In genomic region chr1:48530727-48531351, GRCh38 we compare ENCODE assay signal across 8 cellular contexts. TPM values are rescaled to one million over a fixed set of nuclear protein-coding genes. Genes with fewer than 3 reads are reported as not detected.
A peak's percentile ranks its signal among the peaks of the same experiment; 100 is the strongest.
DNase-seq lines count a peak whose midpoint lies in the region; ATAC-seq, FAIRE-seq and TF ChIP-seq lines count a peak whose summit lies in the region.

No MANE protein-coding gene starts in this region.

- H3K36me3 Mint-ChIP-seq in natural killer cell = no peaks in the 10 kb centered on the region
- no peaks in the 10 kb centered on the region for H3K36me3 Mint-ChIP-seq in natural killer cell treated with Interleukin-12 subunit alpha and Interleukin-12 subunit beta and Interleukin-15 and Interleukin-18, amount 100 ng/mL, for 72 hours
- H3K36me3 Mint-ChIP-seq in activated CD4-positive, alpha-beta memory T cell treated with anti-CD3 and anti-CD28 coated beads, Interleukin-2, amount 10 ng/mL, durations not matched to agents 7 days and 5 days (ENCODE audit: low read depth) = no peaks in the 10 kb centered on the region

- no peak for FAIRE-seq in small intestine (lab: Jason Lieb, UNC)

- no peak overlapping the region for H3K27ac Mint-ChIP-seq in natural killer cell
- H3K27ac Mint-ChIP-seq in natural killer cell treated with Interleukin-12 subunit alpha and Interleukin-12 subunit beta and Interleukin-15 and Interleukin-18, amount 100 ng/mL, for 72 hours = no peak overlapping the region
- no peak overlapping the region for H3K27ac Mint-ChIP-seq in activated CD4-positive, alpha-beta memory T cell treated with anti-CD3 and anti-CD28 coated beads, Interleukin-2, amount 10 ng/mL, durations not matched to agents 7 days and 5 days

- H3K27ac ChIP-seq in heart right ventricle (no peak overlapping the region), small intestine (ENCODE audit: low read depth in 1 of 2, low read length in 1 of 2) (no peak overlapping the region)

- TF ChIP-seq CTCF in natural killer cell (IDR thresholded peaks at IDR 0.05) (peak; percentile 22), heart right ventricle (IDR thresholded peaks at IDR 0.05) (peak in 6 of 9 donors; percentile 32 to 61 (median 42))

- H3K4me3 Mint-ChIP-seq in natural killer cell = no peak overlapping the region
- no peak overlapping the region for H3K4me3 Mint-ChIP-seq in natural killer cell treated with Interleukin-12 subunit alpha and Interleukin-12 subunit beta and Interleukin-15 and Interleukin-18, amount 100 ng/mL, for 72 hours
- no peak overlapping the region for H3K4me3 Mint-ChIP-seq in activated CD4-positive, alpha-beta memory T cell treated with anti-CD3 and anti-CD28 coated beads, Interleukin-2, amount 10 ng/mL, durations not matched to agents 7 days and 5 days

- 0 to 3% methylated on average over 2 of the region's 2 CpGs for whole genome bisulfite sequencing in heart right ventricle, 2 donors
- 0 to 3% (median 0%) methylated on average over 2 of the region's 2 CpGs for WGBS in small intestine, 3 donors

- H3K9me3 ChIP-seq in heart right ventricle (no peaks in the 10 kb centered on the region), small intestine (ENCODE audit: control insufficient read depth, low read depth) (no peaks in the 10 kb centered on the region)

- H3K36me3 ChIP-seq in heart right ventricle (no peaks in the 10 kb centered on the region), small intestine (ENCODE audit: control insufficient read depth in 2 of 2, insufficient read depth in 2 of 2, low read length in 2 of 2) (no peaks in the 10 kb centered on the region)

- H3K4me1 Mint-ChIP-seq in natural killer cell = no peaks in the 10 kb centered on the region
- H3K4me1 Mint-ChIP-seq in natural killer cell treated with Interleukin-12 subunit alpha and Interleukin-12 subunit beta and Interleukin-15 and Interleukin-18, amount 100 ng/mL, for 72 hours (ENCODE audit: low read depth in 2 of 2) = no peaks in the 10 kb centered on the region
- no peaks in the 10 kb centered on the region for H3K4me1 Mint-ChIP-seq in activated CD4-positive, alpha-beta memory T cell treated with anti-CD3 and anti-CD28 coated beads, Interleukin-2, amount 10 ng/mL, durations not matched to agents 7 days and 5 days

- H3K4me3 ChIP-seq in heart right ventricle (no peak overlapping the region), small intestine (ENCODE audit: low read depth in 1 of 2, low read length in 2 of 2) (no peak overlapping the region)

- H3K4me1 ChIP-seq in heart right ventricle (peaks cover 0 to 9% (median 0%) of the 10 kb centered on the region in 9 donors), small intestine (ENCODE audit: control insufficient read depth in 2 of 2, insufficient read depth in 1 of 2, low read depth in 1 of 2, low read length in 1 of 2) (peaks cover 0 to 3% of the 10 kb centered on the region in 2 donors)

- H3K9me3 Mint-ChIP-seq in natural killer cell = no peaks in the 10 kb centered on the region
- H3K9me3 Mint-ChIP-seq in natural killer cell treated with Interleukin-12 subunit alpha and Interleukin-12 subunit beta and Interleukin-15 and Interleukin-18, amount 100 ng/mL, for 72 hours = peaks cover 2% of the 10 kb centered on the region
- no peaks in the 10 kb centered on the region for H3K9me3 Mint-ChIP-seq in activated CD4-positive, alpha-beta memory T cell treated with anti-CD3 and anti-CD28 coated beads, Interleukin-2, amount 10 ng/mL, durations not matched to agents 7 days and 5 days

- H3K27me3 Mint-ChIP-seq in natural killer cell (ENCODE audit: low read depth in 2 of 2) = peaks cover 17 to 25% of the 10 kb centered on the region in 2 donors
- H3K27me3 Mint-ChIP-seq in natural killer cell treated with Interleukin-12 subunit alpha and Interleukin-12 subunit beta and Interleukin-15 and Interleukin-18, amount 100 ng/mL, for 72 hours = peaks cover 38 to 44% of the 10 kb centered on the region in 2 donors
- H3K27me3 Mint-ChIP-seq in activated CD4-positive, alpha-beta memory T cell treated with anti-CD3 and anti-CD28 coated beads, Interleukin-2, amount 10 ng/mL, durations not matched to agents 7 days and 5 days = peaks cover 2% of the 10 kb centered on the region

- intact Hi-C loops in natural killer cell (cut with micrococcal nuclease) (no loop called here), heart right ventricle (cut with DNase I) (no loop called here)

- POLR2A ChIA-PET in activated CD4-positive, alpha-beta memory T cell treated with anti-CD3 and anti-CD28 coated beads, Interleukin-2, amount 10 ng/mL, durations not matched to agents 7 days and 5 days (lab: Charles Lee) = no interaction called here

- CTCF ChIA-PET in activated CD4-positive, alpha-beta memory T cell treated with anti-CD3 and anti-CD28 coated beads, Interleukin-2, amount 10 ng/mL, durations not matched to agents 7 days and 5 days (lab: Charles Lee) = interaction anchor here (0.6 to 1.2 kb wide), 4 partner anchors 12 to 46 kb away, joined by 3 to 4 read pairs (median 3); no protein-coding TSS in a partner anchor

- ATAC-seq in natural killer cell = peak in 2 of 3 donors; percentile 38 to 46
- no peak for ATAC-seq in natural killer cell treated with Interleukin-12 subunit alpha and Interleukin-12 subunit beta and Interleukin-15 and Interleukin-18, amount 100 ng/mL, for 72 hours
- ATAC-seq in HG02798 (IDR thresholded peaks at IDR 0.05; ENCODE audit: poor library complexity, unreplicated experiment) = peak; percentile 79
- no peak for ATAC-seq in heart right ventricle

- DNase-seq in natural killer cell (no peak), NCI-H1694 treated with DMSO at 0.1 percent for 48 hours (lab: John Stamatoyannopoulos, UW) (peak; percentile 34), heart right ventricle (peak; percentile 8 to 16), small intestine (peak; percentile 82), cortex of kidney (lab: John Stamatoyannopoulos, UW) (no peak)
- no peak for DNase-seq in natural killer cell treated with Interleukin-12 subunit alpha and Interleukin-12 subunit beta and Interleukin-15 and Interleukin-18, amount 100 ng/mL, for 72 hours (ENCODE audit: low spot score)
- DNase-seq in activated CD4-positive, alpha-beta memory T cell treated with anti-CD3 and anti-CD28 coated beads, Interleukin-2, amount 10 ng/mL, durations not matched to agents 7 days and 5 days = peak; percentile 55

- H3K27me3 ChIP-seq in heart right ventricle (peaks cover 0 to 56% (median 6%) of the 10 kb centered on the region in 7 donors), small intestine (ENCODE audit: control insufficient read depth in 2 of 2, insufficient read depth in 2 of 2, low read length in 2 of 2) (no peaks in the 10 kb centered on the region)

RNA-seq across cellular contexts. Expression of gene SPATA6, which starts 58.8 kb away (rescaled TPM):
- total RNA-seq in natural killer cell = 1 to 10 TPM; 2.4 to 6.1 (median 3.5) TPM
- 1 to 10 TPM; 2.1 to 4.0 TPM for total RNA-seq in natural killer cell treated with Interleukin-12 subunit alpha and Interleukin-12 subunit beta and Interleukin-15 and Interleukin-18, amount 100 ng/mL, for 72 hours
- total RNA-seq in activated CD4-positive, alpha-beta memory T cell treated with anti-CD3 and anti-CD28 coated beads, Interleukin-2, amount 10 ng/mL, durations not matched to agents 7 days and 5 days = under 1 TPM; 0.40 to 0.55 TPM
- 10 to 100 TPM in 5 of 10 donors, 1 to 10 TPM in 5; 4.6 to 13.6 (median 9.7) TPM for total RNA-seq in heart right ventricle
- polyA plus RNA-seq in heart right ventricle = 1 to 10 TPM; 1.7 to 4.2 TPM
- polyA plus RNA-seq in small intestine = 1 to 10 TPM; 2.5 to 3.6 (median 2.7) TPM

Comparison
In these comparisons a context has a peak if more than half of its experiments do, and no peak if none do; other contexts are left out.
1. ATAC-seq: peak in natural killer cell (2 of 3) and HG02798 (single experiment); none in natural killer cell treated with Interleukin-12 subunit alpha and Interleukin-12 subunit beta and Interleukin-15 and Interleukin-18, amount 100 ng/mL, for 72 hours (0 of 2) and heart right ventricle (0 of 8).
2. DNase-seq: peak in NCI-H1694 treated with DMSO at 0.1 percent for 48 hours (single experiment), activated CD4-positive, alpha-beta memory T cell treated with anti-CD3 and anti-CD28 coated beads, Interleukin-2, amount 10 ng/mL, durations not matched to agents 7 days and 5 days (single experiment), heart right ventricle (2 of 2) and small intestine (single experiment); none in natural killer cell (single experiment), natural killer cell treated with Interleukin-12 subunit alpha and Interleukin-12 subunit beta and Interleukin-15 and Interleukin-18, amount 100 ng/mL, for 72 hours (single experiment) and cortex of kidney (single experiment).